In the genomic region with DNA sequence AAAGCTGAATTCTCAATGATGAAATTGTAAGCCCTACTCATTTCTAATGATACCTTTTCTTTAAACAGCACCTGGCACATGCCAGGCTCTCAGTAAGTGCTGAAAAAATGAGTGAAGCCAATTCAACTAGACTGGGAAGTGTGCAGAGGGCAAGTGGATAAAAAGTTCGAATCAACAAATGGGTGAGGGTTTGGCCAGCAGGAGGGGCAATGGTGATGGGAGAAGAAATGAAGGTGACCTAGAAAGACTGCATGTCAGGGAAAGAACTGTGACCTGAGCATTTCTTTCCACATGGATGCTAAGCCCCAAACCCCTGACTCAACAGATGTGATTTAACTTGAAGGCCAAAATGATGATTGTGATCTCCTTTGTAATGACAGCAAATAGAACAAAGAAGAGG, we compare ENCODE assay signal across 34 cellular contexts. TPM values are rescaled to one million over a fixed set of nuclear protein-coding genes. Genes with fewer than 3 reads are reported as not detected.
A peak's percentile ranks its signal among the peaks of the same experiment; 100 is the strongest.
DNase-seq lines count a peak whose midpoint lies in the region; ATAC-seq, FAIRE-seq and TF ChIP-seq lines count a peak whose summit lies in the region.
"Had no signal": no experiment of that assay in that cellular context is flagged by ENCODE, and none has a peak within 500 bp of the region (broad histone marks: within the 10 kb centered on the region; RNA-seq: fewer than 3 reads in every experiment).

No MANE protein-coding gene starts in this region.

- peaks cover 8% of the 10 kb centered on the region for H3K4me1 ChIP-seq in DOHH2 (ENCODE audit: control insufficient read depth, low read length)
- peaks cover 3% of the 10 kb centered on the region; the same call in 1 of the 2 replicates for H3K4me1 ChIP-seq in MM.1S (ENCODE audit: low read length)
- H3K4me1 ChIP-seq in H1 (replicated peaks in 1 of 4; ENCODE audit: control insufficient read depth in 3 of 4, insufficient read depth in 4 of 4, low read length in 3 of 4) = no peaks in the 10 kb centered on the region
- H3K4me1 ChIP-seq in keratinocyte (ENCODE audit: control insufficient read depth, extremely low read depth, insufficient read depth, low read length) = no peaks in the 10 kb centered on the region
- H3K4me1 ChIP-seq: A549, gastrocnemius medialis had no signal

- H2BK120ac ChIP-seq in H1 (replicated peaks; ENCODE audit: low read depth, low read length) = no peak overlapping the region

- peak; percentile 58 to 60 for TF ChIP-seq RAD21 in H1 (IDR thresholded peaks at IDR 0.05 in 1 of 2, conservative IDR thresholded peaks at IDR 0.05 in 1 of 2; ENCODE audit: low read depth in 2 of 2, low read length in 2 of 2)

- no peak overlapping the region for H4K91ac ChIP-seq in H1 (replicated peaks; ENCODE audit: insufficient read length, low read length)

- H3K27me3 ChIP-seq in DOHH2 (ENCODE audit: control insufficient read depth, low read length) = no peaks in the 10 kb centered on the region
- H3K27me3 ChIP-seq in MM.1S (replicated peaks; ENCODE audit: insufficient read depth, low read length) = no peaks in the 10 kb centered on the region
- H3K27me3 ChIP-seq in H1 (replicated peaks in 1 of 4; ENCODE audit: control insufficient read depth in 3 of 4, extremely low read depth in 1 of 4, insufficient read depth in 3 of 4, low read length in 3 of 4) = no peaks in the 10 kb centered on the region
- no peaks in the 10 kb centered on the region for H3K27me3 ChIP-seq in keratinocyte (ENCODE audit: control insufficient read depth, extremely low read depth, insufficient read depth, low read length)
- H3K27me3 ChIP-seq: gastrocnemius medialis, ovary had no signal

- H3K9me1 ChIP-seq in keratinocyte (ENCODE audit: control insufficient read depth, extremely low read depth, insufficient read depth, low read length) = no peaks in the 10 kb centered on the region

- H3K4me1 Mint-ChIP-seq in activated naive CD8-positive, alpha-beta T cell treated with anti-CD3 and anti-CD28 coated beads, Interleukin-2, amount 50 U/mL, for 24 hours = no peaks in the 10 kb centered on the region
- H3K4me1 Mint-ChIP-seq: CD4-positive, alpha-beta memory T cell; immature natural killer cell; memory B cell; stimulated activated naive B cell treated with anti-CD40 and anti-IgM and Interleukin-4, amounts not matched to agents 10 μg/mL and 1 μg/mL and 100 μg/mL, for 72 hours had no signal

- no peaks in the 10 kb centered on the region for H3K36me3 Mint-ChIP-seq in activated naive CD8-positive, alpha-beta T cell treated with anti-CD3 and anti-CD28 coated beads, Interleukin-2, amount 50 U/mL, for 24 hours (ENCODE audit: low read depth)
- H3K36me3 Mint-ChIP-seq: CD4-positive, alpha-beta memory T cell; immature natural killer cell; memory B cell; stimulated activated naive B cell treated with anti-CD40 and anti-IgM and Interleukin-4, amounts not matched to agents 10 μg/mL and 1 μg/mL and 100 μg/mL, for 72 hours had no signal

- H3K18ac ChIP-seq in H1 (ENCODE audit: extremely low read depth, low read length) = no peak overlapping the region

- H3K4me2 ChIP-seq in DOHH2 (ENCODE audit: low read length) = no peak overlapping the region
- H3K4me2 ChIP-seq in MM.1S (ENCODE audit: low read depth, low read length) = no peak overlapping the region
- no peak overlapping the region for H3K4me2 ChIP-seq in H1 (ENCODE audit: insufficient read depth in 1 of 2, low read depth in 2 of 2, low read length in 2 of 2)
- H3K4me2 ChIP-seq in keratinocyte (ENCODE audit: control insufficient read depth, extremely low read depth, insufficient read depth, low read depth, low read length) = no peak overlapping the region
- H3K4me2 ChIP-seq: A549 had no signal

- DNase-seq in MM.1S (peak; percentile 30), H1 (ENCODE audit: low read depth in 1 of 2, low spot score in 2 of 2) (peak in 1 of 2 experiments; percentile 10), keratinocyte (ENCODE audit: low read depth, low spot score) (no peak), superior temporal gyrus (ENCODE audit: extremely low spot score) (no peak), AG20443 (ENCODE audit: low spot score) (no peak)
- DNase-seq in activated naive CD8-positive, alpha-beta T cell treated with anti-CD3 and anti-CD28 coated beads, Interleukin-2, amount 50 U/mL, for 24 hours = no peak
- DNase-seq: activated CD8-positive, alpha-beta memory T cell treated with anti-CD3 and anti-CD28 coated beads, Interleukin-2, amount 50 U/mL, for 48 hours; activated CD8-positive, alpha-beta T cell treated with anti-CD3 and anti-CD28 coated beads for 36 hours; activated naive CD4-positive, alpha-beta T cell treated with Interleukin-2 at 50 U/mL for 16 hours; caudate nucleus; CD4-positive, alpha-beta memory T cell; DND-41; gastrocnemius medialis; HFFc6; immature natural killer cell; KG1; NCI-H1417; NCI-H2029; NCI-H526 treated with DMSO at 0.1 percent for 48 hours; ovary; SHP77 treated with DMSO at 0.1 percent for 48 hours; stimulated activated naive B cell treated with anti-CD40 and anti-IgM and Interleukin-4, amounts not matched to agents 10 μg/mL and 1 μg/mL and 100 μg/mL, for 72 hours; substantia nigra had no signal

- H3K23me2 ChIP-seq in H1 (ENCODE audit: low read depth, low read length) = no peaks in the 10 kb centered on the region

- no peak for TF ChIP-seq EP300 in H1 (IDR thresholded peaks at IDR 0.05; ENCODE audit: borderline replicate concordance in 1 of 2, low read depth in 2 of 2, low read length in 2 of 2)

- no peak for FAIRE-seq in H1 (lab: Jason Lieb, UNC)
- peak; percentile 32 for FAIRE-seq in keratinocyte (lab: Jason Lieb, UNC)
- FAIRE-seq: A549, D721Med, GM18507, HTR-8/SVneo, RCC 7860 had no signal

- H3K36me3 ChIP-seq in DOHH2 (ENCODE audit: control insufficient read depth, low read length) (no peaks in the 10 kb centered on the region), MM.1S (replicated peaks; ENCODE audit: insufficient read depth, low read length) (no peaks in the 10 kb centered on the region), H1 (ENCODE audit: control insufficient read depth in 2 of 4, insufficient read depth in 4 of 4, low read length in 3 of 4) (no peaks in the 10 kb centered on the region), keratinocyte (ENCODE audit: control insufficient read depth in 2 of 2, extremely low read depth in 1 of 2, insufficient read depth in 2 of 2, low read length in 2 of 2) (no peaks in the 10 kb centered on the region)
- H3K36me3 ChIP-seq: gastrocnemius medialis, ovary had no signal

- H3F3A ChIP-seq in DOHH2 (ENCODE audit: control insufficient read depth, insufficient read depth) = no peaks in the 10 kb centered on the region
- no peaks in the 10 kb centered on the region for H3F3A ChIP-seq in MM.1S (ENCODE audit: insufficient read depth, low read length)

- TF ChIP-seq CTCF in DOHH2 (IDR thresholded peaks at IDR 0.05; ENCODE audit: low read depth, low read length, poor library complexity, severe bottlenecking) = peak; percentile 40
- TF ChIP-seq CTCF in MM.1S (IDR thresholded peaks at IDR 0.05; ENCODE audit: low read length) = peak; percentile 38
- TF ChIP-seq CTCF in H1 (IDR thresholded peaks at IDR 0.05; ENCODE audit: control extremely low read depth in 1 of 3, insufficient read depth in 1 of 3, low read depth in 1 of 3, low read length in 3 of 3) = peak; percentile 5 to 51 (median 47)
- peak in 1 of 3 experiments; percentile 24 for TF ChIP-seq CTCF in keratinocyte (optimal IDR thresholded peaks at IDR 0.05 in 1 of 3, IDR thresholded peaks at IDR 0.05 in 1 of 3, conservative IDR thresholded peaks at IDR 0.05 in 1 of 3; ENCODE audit: extremely low read depth in 1 of 3, insufficient read depth in 2 of 3, low read length in 3 of 3)

- H4K8ac ChIP-seq in H1 (ENCODE audit: extremely low read depth, insufficient read depth, low read length) = no peak overlapping the region

- H2BK5ac ChIP-seq in H1 (ENCODE audit: low read depth, low read length) = no peak overlapping the region

- no peak overlapping the region for H4K5ac ChIP-seq in H1 (ENCODE audit: insufficient read length, low read depth, low read length)

- no peaks in the 10 kb centered on the region for H4K20me1 ChIP-seq in DOHH2 (ENCODE audit: control insufficient read depth, insufficient read depth, low read depth, low read length)
- no peaks in the 10 kb centered on the region for H4K20me1 ChIP-seq in MM.1S (ENCODE audit: insufficient read depth, low read length)
- H4K20me1 ChIP-seq in H1 (replicated peaks in 1 of 2; ENCODE audit: control insufficient read depth in 1 of 2, insufficient read depth in 2 of 2, low read length in 2 of 2) = no peaks in the 10 kb centered on the region
- no peaks in the 10 kb centered on the region for H4K20me1 ChIP-seq in keratinocyte (ENCODE audit: control insufficient read depth, extremely low read depth, insufficient read depth, low read length)

- no peak overlapping the region for H2AK5ac ChIP-seq in H1 (ENCODE audit: low read depth, low read length)

- no peak for ATAC-seq in HG02623 (IDR thresholded peaks at IDR 0.05; ENCODE audit: unreplicated experiment)
- ATAC-seq in activated naive CD8-positive, alpha-beta T cell treated with anti-CD3 and anti-CD28 coated beads, Interleukin-2, amount 50 U/mL, for 24 hours = no peak
- ATAC-seq: A549; activated CD8-positive, alpha-beta T cell treated with anti-CD3 and anti-CD28 coated beads for 36 hours; gastrocnemius medialis; stimulated activated naive B cell treated with anti-CD40 and anti-IgM and Interleukin-4, amounts not matched to agents 10 μg/mL and 1 μg/mL and 100 μg/mL, for 72 hours had no signal

- H3K79me2 ChIP-seq in DOHH2 (ENCODE audit: control insufficient read depth, low read length) (no peaks in the 10 kb centered on the region), MM.1S (ENCODE audit: low read length) (no peaks in the 10 kb centered on the region), H1 (ENCODE audit: control insufficient read depth in 1 of 2, insufficient read depth in 2 of 2, low read length in 2 of 2) (no peaks in the 10 kb centered on the region), keratinocyte (ENCODE audit: control insufficient read depth, insufficient read depth, low read length) (no peaks in the 10 kb centered on the region)

- 82% methylated on average over 1 of the region's 1 CpG; no CpG with 5 or more reads in 1 of the 2 experiments for WGBS in H1 (ENCODE audit: extremely low coverage in 1 of 2, insufficient coverage in 1 of 2, insufficient read length in 1 of 2, insufficient replicate concordance in 2 of 2, low coverage in 1 of 2, low lambda C conversion rate in 2 of 2, missing lambda C conversion rate in 1 of 2), 2 experiments

- H3K27ac Mint-ChIP-seq in activated naive CD8-positive, alpha-beta T cell treated with anti-CD3 and anti-CD28 coated beads, Interleukin-2, amount 50 U/mL, for 24 hours = no peak overlapping the region
- H3K27ac Mint-ChIP-seq: activated CD8-positive, alpha-beta T cell treated with anti-CD3 and anti-CD28 coated beads for 36 hours; activated T-helper 1 cell treated with anti-CD3 and anti-CD28 coated beads, Interleukin-12 subunit alpha, Interleukin-12 subunit beta, Interleukin-2, Interleukin-4 antibody, amounts not matched to agents 30 ng/mL and 10 ng/mL and 1 ng/mL, durations not matched to agents 14 hours and 24 hours and 36 hours; CD4-positive, alpha-beta memory T cell; HFFc6; immature natural killer cell; memory B cell; stimulated activated naive B cell treated with anti-CD40 and anti-IgM and Interleukin-4, amounts not matched to agents 10 μg/mL and 1 μg/mL and 100 μg/mL, for 72 hours had no signal

- H3K9me2 ChIP-seq in DOHH2 (replicated peaks; ENCODE audit: control insufficient read depth, low read length) (no peaks in the 10 kb centered on the region), MM.1S (replicated peaks; ENCODE audit: insufficient read depth, low read length) (no peaks in the 10 kb centered on the region)

- H2BK20ac ChIP-seq in H1 (ENCODE audit: low read length) = no peak overlapping the region

- H3K4ac ChIP-seq in H1 (replicated peaks; ENCODE audit: insufficient read length, low read depth, low read length) = no peak overlapping the region

- H2AFZ ChIP-seq in MM.1S (ENCODE audit: low read length) (no peak overlapping the region), H1 (ENCODE audit: low read length) (no peak overlapping the region), keratinocyte (ENCODE audit: control insufficient read depth, low read length) (no peak overlapping the region)

- H3K4me3 ChIP-seq in DOHH2 (ENCODE audit: low read length) (no peak overlapping the region), MM.1S (ENCODE audit: low read length) (no peak overlapping the region), H1 (ENCODE audit: extremely low read depth in 1 of 4, insufficient read depth in 2 of 4, low read depth in 3 of 4, low read length in 4 of 4) (no peak overlapping the region), keratinocyte (ENCODE audit: control insufficient read depth in 2 of 3, extremely low read depth in 1 of 3, insufficient read depth in 2 of 3, low read depth in 1 of 3, low read length in 3 of 3) (no peak overlapping the region)
- H3K4me3 ChIP-seq: A549, gastrocnemius medialis, ovary, skin epidermis had no signal

- CTCF ChIA-PET in H1 (lab: Charles Lee; ENCODE audit: partially characterized antibody) = interaction anchor here (0.9 to 1.7 kb wide), 7 partner anchors 15 to 356 kb away, joined by 3 to 5 read pairs (median 3); no protein-coding TSS in a partner anchor

- no peak overlapping the region for H2BK12ac ChIP-seq in H1 (ENCODE audit: low read depth, low read length)

- H3K23ac ChIP-seq in H1 (ENCODE audit: insufficient read length) = no peak overlapping the region

- H3K27ac ChIP-seq in DOHH2 (ENCODE audit: low read depth, low read length) (no peak overlapping the region), MM.1S (ENCODE audit: low read length) (no peak overlapping the region), H1 (ENCODE audit: low read depth, low read length) (no peak overlapping the region), keratinocyte (ENCODE audit: control insufficient read depth, insufficient read depth, low read length) (no peak overlapping the region)
- H3K27ac ChIP-seq: A549, gastrocnemius medialis, ovary, skin epidermis had no signal

- POLR2A ChIA-PET in H1 (lab: Charles Lee; ENCODE audit: partially characterized antibody) = no interaction called here

- H3K56ac ChIP-seq in H1 (replicated peaks; ENCODE audit: insufficient read length, low read depth, low read length) = no peak overlapping the region

- dilution Hi-C loops in keratinocyte (cut with MboI; ENCODE audit: extremely low pct_ligation_motif_present, low sequenced_read_pairs) = no loop called here

- H3K9me3 ChIP-seq in DOHH2 (ENCODE audit: control insufficient read depth, insufficient read depth, low read length) (no peaks in the 10 kb centered on the region), MM.1S (replicated peaks; ENCODE audit: insufficient read depth, low read length) (no peaks in the 10 kb centered on the region), H1 (ENCODE audit: insufficient read depth in 2 of 2, low read depth in 1 of 2, low read length in 1 of 2) (peaks cover 3 to 10% of the 10 kb centered on the region in 2 experiments; a peak in 1 of 4 replicates), keratinocyte (ENCODE audit: control insufficient read depth, low read depth, low read length) (no peaks in the 10 kb centered on the region)
- H3K9me3 ChIP-seq: gastrocnemius medialis, ovary had no signal

- no peaks in the 10 kb centered on the region for H3K27me3 Mint-ChIP-seq in activated naive CD8-positive, alpha-beta T cell treated with anti-CD3 and anti-CD28 coated beads, Interleukin-2, amount 50 U/mL, for 24 hours
- H3K27me3 Mint-ChIP-seq: activated CD8-positive, alpha-beta T cell treated with anti-CD3 and anti-CD28 coated beads for 36 hours; CD4-positive, alpha-beta memory T cell; memory B cell had no signal

- no peaks in the 10 kb centered on the region for H3K79me1 ChIP-seq in H1 (ENCODE audit: low read depth, low read length)

- H3K4me3 Mint-ChIP-seq in activated naive CD8-positive, alpha-beta T cell treated with anti-CD3 and anti-CD28 coated beads, Interleukin-2, amount 50 U/mL, for 24 hours = no peak overlapping the region
- H3K4me3 Mint-ChIP-seq: activated CD8-positive, alpha-beta T cell treated with anti-CD3 and anti-CD28 coated beads for 36 hours; activated T-helper 1 cell treated with anti-CD3 and anti-CD28 coated beads, Interleukin-12 subunit alpha, Interleukin-12 subunit beta, Interleukin-2, Interleukin-4 antibody, amounts not matched to agents 30 ng/mL and 10 ng/mL and 1 ng/mL, durations not matched to agents 14 hours and 24 hours and 36 hours; CD4-positive, alpha-beta memory T cell; HFFc6; immature natural killer cell; memory B cell; stimulated activated naive B cell treated with anti-CD40 and anti-IgM and Interleukin-4, amounts not matched to agents 10 μg/mL and 1 μg/mL and 100 μg/mL, for 72 hours had no signal

- TF ChIP-seq POLR2A in H1 (IDR thresholded peaks at IDR 0.05; ENCODE audit: control extremely low read depth in 1 of 2, low read depth in 2 of 2, low read length in 2 of 2) = no peak

- H2BK15ac ChIP-seq in H1 (ENCODE audit: low read length) = no peak overlapping the region

- H3K9ac ChIP-seq in MM.1S (ENCODE audit: low read length) (no peak overlapping the region), H1 (replicated peaks in 1 of 4; ENCODE audit: extremely low read depth in 1 of 4, low read depth in 3 of 4, low read length in 3 of 4) (no peak overlapping the region), keratinocyte (ENCODE audit: control insufficient read depth, extremely low read depth, insufficient read depth, low read length) (no peak overlapping the region)

- no peak overlapping the region for H3K14ac ChIP-seq in H1 (ENCODE audit: insufficient read length)

- H3K9me3 Mint-ChIP-seq in activated naive CD8-positive, alpha-beta T cell treated with anti-CD3 and anti-CD28 coated beads, Interleukin-2, amount 50 U/mL, for 24 hours = peaks cover 3% of the 10 kb centered on the region

RNA-seq across cellular contexts. Expression of gene DKK1, which starts 54.6 kb away (rescaled TPM):
- 0.21 and 0.61 TPM in 2 replicates for total RNA-seq in H1 (2021; fragmentation: NEBNext Ultra II Directional; extraction: Animal tissue kit (Norgen Biotek cat#: 25700))
- polyA plus RNA-seq in H1 (2011; rRNA removed) = 0.25 and 0.36 TPM in 2 replicates
- polyA plus RNA-seq in H1 (2011; cell fraction: cytosol; rRNA removed) = 0.41 TPM
- polyA plus RNA-seq in H1 (2011; cell fraction: nucleus; rRNA removed) = 0.57 TPM
- 0.41 to 1.2 TPM (median 0.73 TPM) in 4 replicates for polyA plus RNA-seq in H1 (2012, experiment 1 of 2)
- 1.2 TPM for polyA plus RNA-seq in H1 (2012, experiment 2 of 2)
- polyA plus RNA-seq in H1 (2013, experiment 1 of 2) = 0.22 TPM
- polyA plus RNA-seq in H1 (2013, experiment 2 of 2) = 0.46 TPM
- polyA minus RNA-seq in H1 (2011; rRNA and poly(A)+ RNA removed) = 0.44 and 0.46 TPM in 2 replicates
- not detected for polyA minus RNA-seq in H1 (2011; cell fraction: cytosol; rRNA and poly(A)+ RNA removed)
- 3.9 TPM for polyA minus RNA-seq in H1 (2011; cell fraction: nucleus; rRNA and poly(A)+ RNA removed)
- 78.4 to 320 TPM (median 223 TPM) in 3 replicates for polyA plus RNA-seq in keratinocyte
- polyA plus RNA-seq in keratinocyte (2011; ENCODE audit: low read depth) = 43.2 TPM
- polyA plus RNA-seq in keratinocyte (2011; cell fraction: cytosol; rRNA removed) = 68.2 and 168 TPM in 2 replicates
- 195 and 207 TPM in 2 replicates for polyA plus RNA-seq in keratinocyte (2011; cell fraction: nucleus; rRNA removed)
- 53.9 and 191 TPM in 2 replicates for polyA plus RNA-seq in keratinocyte (2012; ENCODE audit: low replicate concordance)
- polyA minus RNA-seq in keratinocyte = 40.7 to 108 TPM (median 51.2 TPM) in 3 replicates
- polyA minus RNA-seq in keratinocyte (2011; cell fraction: cytosol; rRNA and poly(A)+ RNA removed) = 98.8 TPM
- 54.3 and 92.1 TPM in 2 replicates for polyA minus RNA-seq in keratinocyte (2011; cell fraction: nucleus; rRNA and poly(A)+ RNA removed)
- total RNA-seq: activated CD8-positive, alpha-beta T cell treated with anti-CD3 and anti-CD28 coated beads for 36 hours; activated T-helper 1 cell treated with anti-CD3 and anti-CD28 coated beads, Interleukin-12 subunit alpha, Interleukin-12 subunit beta, Interleukin-2, Interleukin-4 antibody, amounts not matched to agents 30 ng/mL and 10 ng/mL and 1 ng/mL, durations not matched to agents 14 hours and 24 hours and 36 hours; CD4-positive, alpha-beta memory T cell; T-helper 2 cell treated with Interferon-gamma antibody and Interleukin-4, amounts not matched to agents 100 ng/mL and 5 ng/mL, for 36 hours had no signal
- polyA plus RNA-seq: CD4-positive, alpha-beta memory T cell; immature natural killer cell had no signal

Comparison
In these comparisons a context has a peak if more than half of its experiments do, and no peak if none do; other contexts are left out.
1. RNA of gene DKK1, which starts 54.6 kb away (polyA plus RNA-seq): 43.2 to 320 TPM in keratinocyte; 0.22 to 1.2 TPM in H1; every median in the first group is over 10 times any median in the second.